ENCODE assay signal across 11 cellular contexts in the genomic region with DNA sequence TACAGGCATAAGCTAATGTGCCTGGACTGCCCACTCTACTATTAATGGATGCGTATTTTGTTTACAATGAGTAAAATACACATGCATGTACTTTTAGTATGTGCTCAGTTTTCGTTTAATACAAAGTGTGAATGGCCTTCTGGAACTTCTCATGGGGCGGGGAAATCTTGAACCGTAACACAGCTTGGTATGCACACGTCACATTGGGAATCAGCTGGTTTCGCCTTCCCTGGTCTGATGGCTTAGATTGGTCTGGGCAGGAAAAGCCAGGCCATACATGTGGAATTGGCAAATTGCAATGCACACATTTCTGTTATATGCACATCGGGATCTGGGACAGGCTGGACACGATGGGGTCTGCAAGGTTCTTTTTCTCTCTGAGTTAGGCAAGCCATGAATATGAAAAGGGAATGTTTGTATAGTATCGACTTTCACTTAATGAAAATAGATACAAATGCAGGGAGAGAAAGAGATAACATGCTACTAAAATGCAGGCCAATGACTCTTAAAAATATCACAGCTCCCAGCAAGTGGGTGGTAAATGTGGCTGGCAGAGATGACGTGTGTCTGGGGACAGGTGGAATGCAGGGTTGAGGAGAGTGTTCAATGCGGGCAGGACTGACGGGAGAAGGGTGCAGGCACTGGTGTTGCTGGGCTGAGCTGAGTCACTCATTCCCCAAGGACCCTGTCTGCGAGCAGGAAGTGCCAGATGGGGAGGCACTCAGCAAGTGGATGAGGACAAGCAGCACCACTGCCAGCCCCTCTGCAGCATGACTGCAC.
DNase-seq lines count a peak whose midpoint lies in the region; ATAC-seq, FAIRE-seq and TF ChIP-seq lines count a peak whose summit lies in the region.
"Had no signal": no experiment of that assay in that cellular context is flagged by ENCODE, and none has a peak within 500 bp of the region (broad histone marks: within the 10 kb centered on the region; RNA-seq: fewer than 3 reads in every experiment).

No MANE protein-coding gene starts in this region.

- H3K27me3 ChIP-seq in neuronal stem cell (ENCODE audit: control insufficient read depth in 3 of 3, insufficient read depth in 3 of 3, low read depth in 1 of 3, low read length in 3 of 3) = peaks cover 0 to 61% (median 0%) of the 10 kb centered on the region in 3 experiments
- H3K27me3 ChIP-seq: esophagus muscularis mucosa had no signal

- no peak overlapping the region for H3K4me3 ChIP-seq in coronary artery
- no peak overlapping the region for H3K4me3 ChIP-seq in neuronal stem cell (ENCODE audit: low read length in 2 of 2)
- H3K4me3 ChIP-seq: esophagus muscularis mucosa had no signal

- no peak overlapping the region for H4K91ac ChIP-seq in neuronal stem cell (ENCODE audit: low read depth, low read length, poor library complexity)

- no peak overlapping the region for H2BK15ac ChIP-seq in neuronal stem cell (ENCODE audit: low read length)

- H3K36me3 ChIP-seq in neuronal stem cell (replicated peaks in 1 of 2; ENCODE audit: control insufficient read depth in 2 of 2, insufficient read depth in 2 of 2, low read length in 2 of 2) = no peaks in the 10 kb centered on the region
- H3K36me3 ChIP-seq: esophagus muscularis mucosa, WERI-Rb-1 had no signal

- H3K9me3 ChIP-seq in neuronal stem cell (replicated peaks in 1 of 2; ENCODE audit: control insufficient read depth in 2 of 2, insufficient read depth in 1 of 2, low read depth in 1 of 2, low read length in 2 of 2) = no peaks in the 10 kb centered on the region
- H3K9me3 ChIP-seq: esophagus muscularis mucosa had no signal

- H3K4me3 Mint-ChIP-seq in T-cell = no peak overlapping the region
- H3K4me3 Mint-ChIP-seq: activated naive CD4-positive, alpha-beta T cell treated with anti-CD3 and anti-CD28 coated beads, Interleukin-2, amount 50 U/mL, for 24 hours had no signal

- peaks cover 0 to 6% of the 10 kb centered on the region in 2 donors for H3K4me1 ChIP-seq in neuronal stem cell (ENCODE audit: control insufficient read depth in 2 of 2, insufficient read depth in 1 of 2, low read depth in 1 of 2, low read length in 2 of 2)

- no peak for FAIRE-seq in GM19239 (lab: Jason Lieb, UNC)

- H3K36me3 Mint-ChIP-seq in T-cell = no peaks in the 10 kb centered on the region
- H3K36me3 Mint-ChIP-seq: activated naive CD4-positive, alpha-beta T cell treated with anti-CD3 and anti-CD28 coated beads, Interleukin-2, amount 50 U/mL, for 24 hours had no signal

- no peak overlapping the region for H3K4ac ChIP-seq in neuronal stem cell (ENCODE audit: low read length)

- CTCF ChIA-PET in T-cell (lab: Charles Lee) = interaction anchor here in 1 of 2 donors (0.6 kb wide), 1 partner anchor 35 kb away, joined by 3 read pairs; no protein-coding TSS in a partner anchor

- no peak overlapping the region for H2BK5ac ChIP-seq in neuronal stem cell (ENCODE audit: low read length)

- H3K27ac ChIP-seq in coronary artery = peak overlapping the region; percentile 5 to 79
- no peak overlapping the region for H3K27ac ChIP-seq in neuronal stem cell (replicated peaks; ENCODE audit: low read length)
- H3K27ac ChIP-seq: esophagus muscularis mucosa, WERI-Rb-1 had no signal

- H3K4me2 ChIP-seq in neuronal stem cell (ENCODE audit: insufficient read depth, low read length, poor library complexity, severe bottlenecking) = no peak overlapping the region

- peaks cover 3 to 7% of the 10 kb centered on the region in 2 donors for H3K27me3 Mint-ChIP-seq in T-cell
- H3K27me3 Mint-ChIP-seq: activated naive CD4-positive, alpha-beta T cell treated with anti-CD3 and anti-CD28 coated beads, Interleukin-2, amount 50 U/mL, for 24 hours had no signal

- H4K8ac ChIP-seq in neuronal stem cell (ENCODE audit: low read depth, low read length) = no peak overlapping the region

- H3K18ac ChIP-seq in neuronal stem cell (ENCODE audit: low read length) = peak overlapping the region; percentile 18

- no peaks in the 10 kb centered on the region for H3K4me1 Mint-ChIP-seq in T-cell
- H3K4me1 Mint-ChIP-seq: activated naive CD4-positive, alpha-beta T cell treated with anti-CD3 and anti-CD28 coated beads, Interleukin-2, amount 50 U/mL, for 24 hours had no signal

- no peak overlapping the region for H3K27ac Mint-ChIP-seq in T-cell
- H3K27ac Mint-ChIP-seq: activated naive CD4-positive, alpha-beta T cell treated with anti-CD3 and anti-CD28 coated beads, Interleukin-2, amount 50 U/mL, for 24 hours had no signal

- TF ChIP-seq CTCF in coronary artery (IDR thresholded peaks at IDR 0.05) = no peak

- H3K9me3 Mint-ChIP-seq in T-cell = no peaks in the 10 kb centered on the region
- H3K9me3 Mint-ChIP-seq: activated naive CD4-positive, alpha-beta T cell treated with anti-CD3 and anti-CD28 coated beads, Interleukin-2, amount 50 U/mL, for 24 hours had no signal

- no peak overlapping the region for H3K9ac ChIP-seq in neuronal stem cell (ENCODE audit: low read depth, low read length, poor library complexity)

- ATAC-seq in GM19324 (IDR thresholded peaks at IDR 0.05; ENCODE audit: low FRiP score, unreplicated experiment) (no peak), T-cell (replicated peaks in 1 of 4) (no peak)

- H2BK12ac ChIP-seq in neuronal stem cell (ENCODE audit: low read length) = no peak overlapping the region

- no peak overlapping the region for H2BK120ac ChIP-seq in neuronal stem cell (ENCODE audit: low read depth, low read length)

- no peak overlapping the region for H2AFZ ChIP-seq in neuronal stem cell (ENCODE audit: low read length)

- POLR2A ChIA-PET in T-cell (lab: Charles Lee) = no interaction called here

- DNase-seq in ELR (ENCODE audit: low read depth) = peak; percentile 34
- DNase-seq in NCI-H2107 (lab: John Stamatoyannopoulos, UW) = peak; percentile 41
- peak; percentile 83 for DNase-seq in coronary artery (ENCODE audit: low spot score)
- DNase-seq in neuronal stem cell (ENCODE audit: low spot score) = no peak
- DNase-seq in T-cell = no peak
- DNase-seq in dermis blood vessel endothelial cell = no peak
- DNase-seq in GM19239 (ENCODE audit: insufficient read length, low spot score) = no peak
- DNase-seq: WERI-Rb-1 had no signal

- no peaks in the 10 kb centered on the region for H3K79me1 ChIP-seq in neuronal stem cell (ENCODE audit: low read depth, low read length)

- no peak overlapping the region for H2AK5ac ChIP-seq in neuronal stem cell (ENCODE audit: low read depth, low read length)

- no peak overlapping the region for H3K23ac ChIP-seq in neuronal stem cell (ENCODE audit: low read depth, low read length, poor library complexity)

- H3K14ac ChIP-seq in neuronal stem cell (ENCODE audit: low read length) = no peak overlapping the region

- WGBS in neuronal stem cell (ENCODE audit: extremely low coverage in 2 of 2, insufficient read length in 2 of 2, insufficient replicate concordance in 1 of 2), 2 donors = no CpG with 5 or more reads among the region's 13 CpGs

Comparison
In these comparisons a context has a peak if more than half of its experiments do, and no peak if none do; other contexts are left out.
1. DNase-seq: peak in ELR (single experiment), NCI-H2107 (single experiment) and coronary artery (single experiment); none in neuronal stem cell (single experiment), T-cell (0 of 34), dermis blood vessel endothelial cell (single experiment) and GM19239 (single experiment).